Comparison of ENCODE assay signal across 2 cellular contexts in genomic region chr12:102481705-102482104, GRCh38.
TF ChIP-seq lines count a peak whose summit lies in the region.

No MANE protein-coding gene starts in this region.

TF ChIP-seq in liver, 16 proteins besides CTCF, POLR2A, EP300 and RAD21:
- peak; percentile 66 for TF ChIP-seq YY1 (IDR thresholded peaks at IDR 0.05)
- TF ChIP-seq JUND (IDR thresholded peaks at IDR 0.05), result peak in 1 of 2 donors; percentile 41
- no peak for TF ChIP-seq GABPA (IDR thresholded peaks at IDR 0.05 in 1 of 2, conservative IDR thresholded peaks at IDR 0.05 in 1 of 2)
- TF ChIP-seq EGR1 (IDR thresholded peaks at IDR 0.05; ENCODE audit: low read depth in 2 of 2), result peak in 1 of 2 donors; percentile 12
- peak; percentile 52 for TF ChIP-seq ZBTB33 (IDR thresholded peaks at IDR 0.05)
- TF ChIP-seq FOXA1 (IDR thresholded peaks at IDR 0.05), result no peak
- TF ChIP-seq FOXA2 (IDR thresholded peaks at IDR 0.05), result peak; percentile 63
- TF ChIP-seq TAF1 (conservative IDR thresholded peaks at IDR 0.05), result peak; percentile 83
- TF ChIP-seq SP1 (IDR thresholded peaks at IDR 0.05), result peak; percentile 30
- TF ChIP-seq HNF4G (IDR thresholded peaks at IDR 0.05), result peak; percentile 27
- no peak for TF ChIP-seq ATF3 (IDR thresholded peaks at IDR 0.05)
- TF ChIP-seq HNF4A (conservative IDR thresholded peaks at IDR 0.05), result peak; percentile 57 to 69
- TF ChIP-seq, protein P1, sequence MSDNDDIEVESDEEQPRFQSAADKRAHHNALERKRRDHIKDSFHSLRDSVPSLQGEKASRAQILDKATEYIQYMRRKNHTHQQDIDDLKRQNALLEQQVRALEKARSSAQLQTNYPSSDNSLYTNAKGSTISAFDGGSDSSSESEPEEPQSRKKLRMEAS (IDR thresholded peaks at IDR 0.05), result peak; percentile 57
- TF ChIP-seq NR2F2 (IDR thresholded peaks at IDR 0.05), result no peak
- TF ChIP-seq RXRA (IDR thresholded peaks at IDR 0.05), result peak in 1 of 2 donors; percentile 73
- peak; percentile 56 for TF ChIP-seq REST (IDR thresholded peaks at IDR 0.05)

TF ChIP-seq in HepG2, 621 proteins besides CTCF, POLR2A, EP300 and RAD21:
- no peak for TF ChIP-seq ZNF142 (CRISPR knock-in tag; IDR thresholded peaks at IDR 0.05)
